In genomic region chr4:12500409-12500808, GRCh38 we compare ENCODE assay signal across 35 cellular contexts.
"Had no signal": no experiment of that assay in that cellular context is flagged by ENCODE, and none has a peak within 500 bp of the region (broad histone marks: within the 10 kb centered on the region; RNA-seq: fewer than 3 reads in every experiment).

No MANE protein-coding gene starts in this region.

- H3K9me3 Mint-ChIP-seq: activated naive CD4-positive, alpha-beta T cell treated with anti-CD3 and anti-CD28 coated beads, Interleukin-2, amount 50 U/mL, for 24 hours; T-helper 2 cell treated with Interferon-gamma antibody and Interleukin-4, amounts not matched to agents 5 μg/mL and 100 μg/mL, for 36 hours had no signal

- H3K36me3 Mint-ChIP-seq: activated CD4-positive, alpha-beta memory T cell treated with anti-CD3 and anti-CD28 coated beads for 36 hours; activated CD8-positive, alpha-beta memory T cell treated with anti-CD3 and anti-CD28 coated beads, Interleukin-2, amount 10 ng/mL, durations not matched to agents 7 days and 5 days; activated naive CD4-positive, alpha-beta T cell treated with anti-CD3 and anti-CD28 coated beads, Interleukin-2, amount 50 U/mL, for 24 hours; activated naive CD8-positive, alpha-beta T cell treated with anti-CD3 and anti-CD28 coated beads for 36 hours had no signal

- H3K36me3 ChIP-seq: adrenal gland, esophagus muscularis mucosa, gastrocnemius medialis, WERI-Rb-1 had no signal

- H3K4me3 ChIP-seq: adrenal gland, body of pancreas, esophagus muscularis mucosa, gastrocnemius medialis had no signal

- H3K27ac Mint-ChIP-seq: activated B cell treated with CpG ODN at 0.5 μM for 24 hours; activated CD4-positive, alpha-beta memory T cell treated with anti-CD3 and anti-CD28 coated beads for 36 hours; activated CD8-positive, alpha-beta memory T cell treated with anti-CD3 and anti-CD28 coated beads, Interleukin-2, amount 10 ng/mL, durations not matched to agents 7 days and 5 days; activated CD8-positive, alpha-beta T cell treated with anti-CD3 and anti-CD28 coated beads, Interleukin-2, amount 10 ng/mL, durations not matched to agents 7 days and 5 days; activated naive CD4-positive, alpha-beta T cell treated with anti-CD3 and anti-CD28 coated beads for 36 hours; activated naive CD4-positive, alpha-beta T cell treated with anti-CD3 and anti-CD28 coated beads, Interleukin-2, amount 50 U/mL, for 24 hours; activated naive CD8-positive, alpha-beta T cell treated with anti-CD3 and anti-CD28 coated beads for 36 hours; activated naive CD8-positive, alpha-beta T cell treated with anti-CD3 and anti-CD28 coated beads, Interleukin-2, amount 50 U/mL, for 24 hours; activated T-helper 1 cell treated with anti-CD3 and anti-CD28 coated beads, Interleukin-12 subunit alpha, Interleukin-12 subunit beta, Interleukin-2, Interleukin-4 antibody, amounts not matched to agents 30 ng/mL and 10 ng/mL and 1 ng/mL, durations not matched to agents 14 hours and 24 hours and 36 hours; activated T-helper 2 cell treated with anti-CD3 and anti-CD28 coated beads, Interferon-gamma antibody, Interleukin-2, Interleukin-4, amounts not matched to agents 10 μg/mL and 5 μg/mL and 100 μg/mL, durations not matched to agents 14 hours and 24 hours and 36 hours; effector memory CD8-positive, alpha-beta T cell; T-helper 17 cell; T-helper 2 cell treated with Interferon-gamma antibody and Interleukin-4, amounts not matched to agents 5 μg/mL and 100 μg/mL, for 36 hours had no signal

- H3K27me3 Mint-ChIP-seq: activated B cell treated with CpG ODN at 0.5 μM for 24 hours; activated CD4-positive, alpha-beta memory T cell treated with anti-CD3 and anti-CD28 coated beads for 36 hours; activated CD8-positive, alpha-beta memory T cell treated with anti-CD3 and anti-CD28 coated beads, Interleukin-2, amount 10 ng/mL, durations not matched to agents 7 days and 5 days; activated naive CD4-positive, alpha-beta T cell treated with anti-CD3 and anti-CD28 coated beads, Interleukin-2, amount 50 U/mL, for 24 hours; activated naive CD8-positive, alpha-beta T cell treated with anti-CD3 and anti-CD28 coated beads for 36 hours; activated naive CD8-positive, alpha-beta T cell treated with anti-CD3 and anti-CD28 coated beads, Interleukin-2, amount 50 U/mL, for 24 hours; central memory CD8-positive, alpha-beta T cell; effector memory CD8-positive, alpha-beta T cell; T-helper 17 cell had no signal

- ATAC-seq: activated CD4-positive, CD25-positive, alpha-beta regulatory T cell treated with anti-CD3 and anti-CD28 coated beads, Interleukin-2, amount 50 U/mL, for 24 hours; activated CD8-positive, alpha-beta memory T cell treated with anti-CD3 and anti-CD28 coated beads, Interleukin-2, amount 10 ng/mL, durations not matched to agents 7 days and 5 days; activated CD8-positive, alpha-beta T cell treated with anti-CD3 and anti-CD28 coated beads, Interleukin-2, amount 10 ng/mL, durations not matched to agents 7 days and 5 days; activated naive CD8-positive, alpha-beta T cell treated with anti-CD3 and anti-CD28 coated beads, Interleukin-2, amount 50 U/mL, for 24 hours; body of pancreas; effector memory CD8-positive, alpha-beta T cell; foreskin keratinocyte; gastrocnemius medialis; T-helper 17 cell had no signal

- H3K4me1 ChIP-seq: adrenal gland, body of pancreas, esophagus muscularis mucosa, foreskin keratinocyte, gastrocnemius medialis had no signal

- H3K4me3 Mint-ChIP-seq: activated B cell treated with CpG ODN at 0.5 μM for 24 hours; activated CD4-positive, alpha-beta memory T cell treated with anti-CD3 and anti-CD28 coated beads for 36 hours; activated CD8-positive, alpha-beta memory T cell treated with anti-CD3 and anti-CD28 coated beads, Interleukin-2, amount 10 ng/mL, durations not matched to agents 7 days and 5 days; activated CD8-positive, alpha-beta T cell treated with anti-CD3 and anti-CD28 coated beads, Interleukin-2, amount 10 ng/mL, durations not matched to agents 7 days and 5 days; activated naive CD4-positive, alpha-beta T cell treated with anti-CD3 and anti-CD28 coated beads for 36 hours; activated naive CD4-positive, alpha-beta T cell treated with anti-CD3 and anti-CD28 coated beads, Interleukin-2, amount 50 U/mL, for 24 hours; activated naive CD8-positive, alpha-beta T cell treated with anti-CD3 and anti-CD28 coated beads for 36 hours; activated naive CD8-positive, alpha-beta T cell treated with anti-CD3 and anti-CD28 coated beads, Interleukin-2, amount 50 U/mL, for 24 hours; activated T-helper 1 cell treated with anti-CD3 and anti-CD28 coated beads, Interleukin-12 subunit alpha, Interleukin-12 subunit beta, Interleukin-2, Interleukin-4 antibody, amounts not matched to agents 30 ng/mL and 10 ng/mL and 1 ng/mL, durations not matched to agents 14 hours and 24 hours and 36 hours; central memory CD8-positive, alpha-beta T cell; effector memory CD8-positive, alpha-beta T cell; T-helper 17 cell; T-helper 2 cell treated with Interferon-gamma antibody and Interleukin-4, amounts not matched to agents 5 μg/mL and 100 μg/mL, for 36 hours had no signal

- H3K27ac ChIP-seq: adrenal gland, body of pancreas, esophagus muscularis mucosa, foreskin keratinocyte, gastrocnemius medialis, WERI-Rb-1 had no signal

- H3K9me3 ChIP-seq: adrenal gland, body of pancreas, esophagus muscularis mucosa, gastrocnemius medialis had no signal

- H3K4me1 Mint-ChIP-seq: activated B cell treated with CpG ODN at 0.5 μM for 24 hours; activated CD8-positive, alpha-beta memory T cell treated with anti-CD3 and anti-CD28 coated beads, Interleukin-2, amount 10 ng/mL, durations not matched to agents 7 days and 5 days; activated naive CD4-positive, alpha-beta T cell treated with anti-CD3 and anti-CD28 coated beads, Interleukin-2, amount 50 U/mL, for 24 hours; activated naive CD8-positive, alpha-beta T cell treated with anti-CD3 and anti-CD28 coated beads for 36 hours; activated naive CD8-positive, alpha-beta T cell treated with anti-CD3 and anti-CD28 coated beads, Interleukin-2, amount 50 U/mL, for 24 hours; central memory CD8-positive, alpha-beta T cell; T-helper 17 cell had no signal

- H3K27me3 ChIP-seq: adrenal gland, body of pancreas, esophagus muscularis mucosa, foreskin keratinocyte, gastrocnemius medialis had no signal

- DNase-seq: activated B cell treated with CpG ODN at 0.5 μM for 24 hours; activated CD4-positive, alpha-beta memory T cell treated with anti-CD3 and anti-CD28 coated beads for 36 hours; activated CD4-positive, alpha-beta T cell treated with anti-CD3 and anti-CD28 coated beads for 48 hours; activated CD8-positive, alpha-beta memory T cell treated with anti-CD3 and anti-CD28 coated beads, Interleukin-2, amount 10 ng/mL, durations not matched to agents 7 days and 5 days; activated CD8-positive, alpha-beta memory T cell treated with anti-CD3 and anti-CD28 coated beads, Interleukin-2, amount 50 U/mL, for 4 hours; activated CD8-positive, alpha-beta T cell treated with anti-CD3 and anti-CD28 coated beads, Interleukin-2, amount 10 ng/mL, durations not matched to agents 7 days and 5 days; activated effector memory CD4-positive, alpha-beta T cell treated with anti-CD3 and anti-CD28 coated beads, Interleukin-2, amount 50 U/mL, for 16 hours; activated naive CD4-positive, alpha-beta T cell treated with anti-CD3 and anti-CD28 coated beads for 36 hours; activated naive CD8-positive, alpha-beta T cell treated with anti-CD3 and anti-CD28 coated beads for 36 hours; activated naive CD8-positive, alpha-beta T cell treated with anti-CD3 and anti-CD28 coated beads, Interleukin-2, amount 50 U/mL, for 24 hours; activated T-cell treated with anti-CD3 and anti-CD28 coated beads, Interleukin-2, amount 50 U/mL, for 1 hour; activated T-cell treated with anti-CD3 and anti-CD28 coated beads, Interleukin-2, amount 50 U/mL, for 48 hours; adrenal gland; amygdala; aorta; body of pancreas; cortex of kidney; dermis blood vessel endothelial cell; effector CD4-positive, alpha-beta T cell; effector memory CD8-positive, alpha-beta T cell; erythroblast; foreskin keratinocyte; gastrocnemius medialis; glutamatergic neuron; T-helper 1 cell; T-helper 17 cell; T1000; WERI-Rb-1 had no signal
